Comparison of ENCODE assay signal across 8 cellular contexts in genomic region chr17:17236295-17237025, GRCh38. TPM values are rescaled to one million over a fixed set of nuclear protein-coding genes. Genes with fewer than 3 reads are reported as not detected.
DNase-seq lines count a peak whose midpoint lies in the region; ATAC-seq and TF ChIP-seq lines count a peak whose summit lies in the region.

No MANE protein-coding gene starts in this region.

- H4K20me1 ChIP-seq in SK-N-SH (ENCODE audit: insufficient read depth), result peaks cover 21% of the 10 kb centered on the region

- H3K4me2 ChIP-seq in SK-N-SH, result peak overlapping the region; percentile 99

- peaks cover 4 to 12% of the 10 kb centered on the region in 2 experiments; a peak in 3 of 4 replicates for H3K4me1 ChIP-seq in SK-N-SH (ENCODE audit: control insufficient read depth in 1 of 2, insufficient read depth in 2 of 2, low read depth in 1 of 2, low read length in 1 of 2)
- peaks cover 7% of the 10 kb centered on the region for H3K4me1 ChIP-seq in muscle layer of colon (ENCODE audit: insufficient read depth, low read length)

- H3K27me3 ChIP-seq in SK-N-SH (ENCODE audit: insufficient read depth) (no peaks in the 10 kb centered on the region), muscle layer of colon (ENCODE audit: control insufficient read depth in 1 of 2, insufficient read depth in 2 of 2, low read length in 2 of 2) (no peaks in the 10 kb centered on the region)

- H3K9me3 Mint-ChIP-seq in endothelial cell (ENCODE audit: unreplicated experiment), result no peaks in the 10 kb centered on the region

- H3F3A ChIP-seq in SK-N-SH (replicated peaks; ENCODE audit: insufficient read depth), result no peaks in the 10 kb centered on the region

- H3K36me3 ChIP-seq in SK-N-SH (replicated peaks in 1 of 2; ENCODE audit: control insufficient read depth in 1 of 2, insufficient read depth in 2 of 2, low read length in 1 of 2) (peaks cover 1 to 7% of the 10 kb centered on the region in 2 experiments), muscle layer of colon (ENCODE audit: insufficient read depth, low read length) (peaks cover 10% of the 10 kb centered on the region)

- DNase-seq in NCI-H82 (lab: John Stamatoyannopoulos, UW) (peak; percentile 51), NCI-H82 treated with DMSO at 0.1 percent for 48 hours (lab: John Stamatoyannopoulos, UW; ENCODE audit: unreplicated experiment) (no peak), SK-N-SH (no peak), endothelial cell (ENCODE audit: low spot score) (no peak), NCI-H2107 (lab: John Stamatoyannopoulos, UW) (no peak)
- DNase-seq in stimulated activated naive CD4-positive, alpha-beta T cell treated with Interleukin-2 at 50 U/mL for 16 hours (lab: John Stamatoyannopoulos, UW), result no peak

- peak overlapping the region; percentile 99 for H3K4me3 Mint-ChIP-seq in endothelial cell (ENCODE audit: unreplicated experiment)

- ATAC-seq in HG03159 (IDR thresholded peaks at IDR 0.05; ENCODE audit: unreplicated experiment), result peak; percentile 16

- peak overlapping the region; percentile 94 for H3K27ac Mint-ChIP-seq in endothelial cell (ENCODE audit: unreplicated experiment)

- peak overlapping the region; percentile 99; the same call in 1 of the 2 replicates for H2AFZ ChIP-seq in SK-N-SH (ENCODE audit: low read depth)

- no peaks in the 10 kb centered on the region for H3K9me2 ChIP-seq in SK-N-SH

- H3K4me3 ChIP-seq in SK-N-SH (ENCODE audit: low read depth in 2 of 2, low read length in 1 of 2), result peak overlapping the region; percentile 80 to 100
- peak overlapping the region; percentile 98 to 99 for H3K4me3 ChIP-seq in muscle layer of colon (ENCODE audit: low read depth in 1 of 2, low read length in 2 of 2)

- TF ChIP-seq CTCF in SK-N-SH (IDR thresholded peaks at IDR 0.05) (no peak), endothelial cell (IDR thresholded peaks at IDR 0.05; ENCODE audit: unreplicated experiment) (no peak)

- H3K27ac ChIP-seq in SK-N-SH (ENCODE audit: low read depth in 2 of 2, low read length in 1 of 2) (peak overlapping the region; percentile 87 to 96; a peak in 3 of 4 replicates), muscle layer of colon (ENCODE audit: low read depth, low read length) (peak overlapping the region; percentile 100)

- POLR2A ChIA-PET in SK-N-SH (lab: Yijun Ruan, JAX), result interaction anchor here (1.2 to 1.3 kb wide), 2 partner anchors 29 to 149 kb away, joined by 3 to 5 read pairs; no protein-coding TSS in a partner anchor

- H3K4me1 Mint-ChIP-seq in endothelial cell (ENCODE audit: unreplicated experiment), result peaks cover 8% of the 10 kb centered on the region

- no peaks in the 10 kb centered on the region for H3K9me3 ChIP-seq in SK-N-SH
- H3K9me3 ChIP-seq in muscle layer of colon (ENCODE audit: low read length), result no peaks in the 10 kb centered on the region

- 5% methylated on average over 18 of the region's 31 CpGs for WGBS in SK-N-SH (ENCODE audit: low lambda C conversion rate)

- no peak for TF ChIP-seq EP300 in SK-N-SH (IDR thresholded peaks at IDR 0.05; ENCODE audit: borderline replicate concordance in 1 of 2, low read depth in 1 of 2, low read length in 1 of 2)

- TF ChIP-seq RAD21 in SK-N-SH (IDR thresholded peaks at IDR 0.05; ENCODE audit: low read length), result no peak

- CTCF ChIA-PET in SK-N-SH (lab: Yijun Ruan, JAX), result interaction anchor here (1.0 to 1.3 kb wide), 4 partner anchors 8 to 245 kb away, joined by 3 to 5 read pairs (median 4); no protein-coding TSS in a partner anchor

- H3K36me3 Mint-ChIP-seq in endothelial cell (ENCODE audit: low read depth, unreplicated experiment), result peaks cover 15% of the 10 kb centered on the region

- peaks cover 47% of the 10 kb centered on the region for H3K79me2 ChIP-seq in SK-N-SH (ENCODE audit: insufficient read depth)

- H3K9ac ChIP-seq in SK-N-SH (peak overlapping the region; percentile 96), muscle layer of colon (ENCODE audit: low read length) (peak overlapping the region; percentile 96)

- H3K27me3 Mint-ChIP-seq in endothelial cell (ENCODE audit: unreplicated experiment), result peaks cover 4% of the 10 kb centered on the region

TF ChIP-seq in SK-N-SH, 30 proteins besides CTCF, POLR2A, EP300 and RAD21:
- TF ChIP-seq FOXJ3 (CRISPR knock-in tag; IDR thresholded peaks at IDR 0.05) (no peak), POLR2AphosphoS5 (IDR thresholded peaks at IDR 0.05; ENCODE audit: low read depth, low read length) (no peak), RXRA (IDR thresholded peaks at IDR 0.05; ENCODE audit: borderline replicate concordance, low read depth) (no peak), MEF2A (IDR thresholded peaks at IDR 0.05; ENCODE audit: borderline replicate concordance, low read depth) (no peak), PBX3 (IDR thresholded peaks at IDR 0.05) (no peak), IRF3 (IDR thresholded peaks at IDR 0.05; ENCODE audit: low read depth, low read length) (no peak), JUND (IDR thresholded peaks at IDR 0.05) (no peak), TCF12 (IDR thresholded peaks at IDR 0.05) (no peak), TEAD4 (IDR thresholded peaks at IDR 0.05; ENCODE audit: borderline replicate concordance, insufficient read depth) (no peak), ZBTB33 (IDR thresholded peaks at IDR 0.05; ENCODE audit: borderline replicate concordance, low read depth) (no peak), EZH2phosphoT487 (IDR thresholded peaks at IDR 0.05; ENCODE audit: borderline replicate concordance, low read depth) (no peak), CHD2 (IDR thresholded peaks at IDR 0.05; ENCODE audit: low read length, partially characterized antibody) (no peak), NFIC (IDR thresholded peaks at IDR 0.05; ENCODE audit: borderline replicate concordance) (no peak), MAX (IDR thresholded peaks at IDR 0.05; ENCODE audit: low read depth) (no peak), USF1 (IDR thresholded peaks at IDR 0.05; ENCODE audit: borderline replicate concordance, low read depth) (no peak), TAF1 (IDR thresholded peaks at IDR 0.05; ENCODE audit: borderline replicate concordance, low read depth, low read length) (no peak), SMC3 (IDR thresholded peaks at IDR 0.05; ENCODE audit: low read depth, low read length) (no peak), YY1 (IDR thresholded peaks at IDR 0.05; ENCODE audit: low read depth) (no peak)

RNA-seq across cellular contexts. Expression of gene FLCN, which starts 0.5 kb away (rescaled TPM):
- polyA plus RNA-seq in SK-N-SH (2012; rRNA removed), result 14.6 and 18.0 TPM in 2 replicates
- 3.8 and 5.7 TPM in 2 replicates for polyA plus RNA-seq in SK-N-SH (2012; cell fraction: cytosol; rRNA removed)
- polyA plus RNA-seq in SK-N-SH (2012; cell fraction: nucleus; rRNA removed), result 83.5 and 87.5 TPM in 2 replicates
- total RNA-seq in endothelial cell (ENCODE audit: unreplicated experiment), result 50.4 TPM

RNA-seq across cellular contexts. Expression of gene PLD6, which starts 30.3 kb away (rescaled TPM):
- polyA plus RNA-seq in SK-N-SH (2012; rRNA removed), result 3.7 and 4.5 TPM in 2 replicates
- polyA plus RNA-seq in SK-N-SH (2012; cell fraction: cytosol; rRNA removed), result 4.3 and 4.9 TPM in 2 replicates
- polyA plus RNA-seq in SK-N-SH (2012; cell fraction: nucleus; rRNA removed), result 3.8 and 6.5 TPM in 2 replicates
- 0.21 TPM for total RNA-seq in endothelial cell (ENCODE audit: unreplicated experiment)

RNA-seq across cellular contexts. Expression of gene COPS3, which starts 44.6 kb away (rescaled TPM):
- polyA plus RNA-seq in SK-N-SH (2012; rRNA removed), result 64.8 and 76.7 TPM in 2 replicates
- 80.7 and 83.8 TPM in 2 replicates for polyA plus RNA-seq in SK-N-SH (2012; cell fraction: cytosol; rRNA removed)
- polyA plus RNA-seq in SK-N-SH (2012; cell fraction: nucleus; rRNA removed), result 44.8 and 69.0 TPM in 2 replicates
- 52.7 TPM for total RNA-seq in endothelial cell (ENCODE audit: unreplicated experiment)
